Comparison of ENCODE assay signal across 14 cellular contexts in genomic region chrX:155888139-155888538, GRCh38. TPM values are rescaled to one million over a fixed set of nuclear protein-coding genes. Genes with fewer than 3 reads are reported as not detected.
DNase-seq lines count a peak whose midpoint lies in the region; ATAC-seq and TF ChIP-seq lines count a peak whose summit lies in the region.
"Had no signal": no experiment of that assay in that cellular context is flagged by ENCODE, and none has a peak within 500 bp of the region (broad histone marks: within the 10 kb centered on the region; RNA-seq: fewer than 3 reads in every experiment).

No MANE protein-coding gene starts in this region.

- H3K27ac Mint-ChIP-seq in activated T-helper 17 cell treated with anti-CD3 and anti-CD28 coated beads, Interleukin-2, amount 50 U/mL, for 72 hours = no peak overlapping the region
- H3K27ac Mint-ChIP-seq in activated CD4-positive, alpha-beta memory T cell treated with anti-CD3 and anti-CD28 coated beads for 36 hours = no peak overlapping the region
- no peak overlapping the region for H3K27ac Mint-ChIP-seq in activated T-helper 2 cell treated with anti-CD3 and anti-CD28 coated beads, Interferon-gamma antibody, Interleukin-2, Interleukin-4, amounts not matched to agents 10 μg/mL and 5 μg/mL and 100 μg/mL, durations not matched to agents 14 hours and 24 hours and 36 hours
- H3K27ac Mint-ChIP-seq: IgD-negative memory B cell had no signal

- no peaks in the 10 kb centered on the region for H3K27me3 Mint-ChIP-seq in activated T-helper 17 cell treated with anti-CD3 and anti-CD28 coated beads, Interleukin-2, amount 50 U/mL, for 72 hours
- no peaks in the 10 kb centered on the region for H3K27me3 Mint-ChIP-seq in activated CD4-positive, alpha-beta memory T cell treated with anti-CD3 and anti-CD28 coated beads for 36 hours
- no peaks in the 10 kb centered on the region for H3K27me3 Mint-ChIP-seq in activated T-helper 2 cell treated with anti-CD3 and anti-CD28 coated beads, Interferon-gamma antibody, Interleukin-2, Interleukin-4, amounts not matched to agents 10 μg/mL and 5 μg/mL and 100 μg/mL, durations not matched to agents 14 hours and 24 hours and 36 hours (ENCODE audit: low read depth)
- H3K27me3 Mint-ChIP-seq: IgD-negative memory B cell had no signal

- no peak for TF ChIP-seq CTCF in uterus (IDR thresholded peaks at IDR 0.05)

- H3K9me3 Mint-ChIP-seq in activated T-helper 17 cell treated with anti-CD3 and anti-CD28 coated beads, Interleukin-2, amount 50 U/mL, for 72 hours = peaks cover 1% of the 10 kb centered on the region
- H3K9me3 Mint-ChIP-seq in activated CD4-positive, alpha-beta memory T cell treated with anti-CD3 and anti-CD28 coated beads for 36 hours = no peaks in the 10 kb centered on the region
- H3K9me3 Mint-ChIP-seq in activated T-helper 2 cell treated with anti-CD3 and anti-CD28 coated beads, Interferon-gamma antibody, Interleukin-2, Interleukin-4, amounts not matched to agents 10 μg/mL and 5 μg/mL and 100 μg/mL, durations not matched to agents 14 hours and 24 hours and 36 hours = peaks cover 9% of the 10 kb centered on the region

- H3K4me1 ChIP-seq in uterus = no peaks in the 10 kb centered on the region
- H3K4me1 ChIP-seq: prostate gland had no signal

- peak; percentile 43 for ATAC-seq in activated T-helper 17 cell treated with anti-CD3 and anti-CD28 coated beads, Interleukin-2, amount 50 U/mL, for 72 hours (replicated peaks)

- CTCF ChIA-PET in activated CD4-positive, alpha-beta memory T cell treated with anti-CD3 and anti-CD28 coated beads for 36 hours (lab: Charles Lee) = no interaction called here

- H3K27me3 ChIP-seq in uterus = no peaks in the 10 kb centered on the region

- no peaks in the 10 kb centered on the region for H3K36me3 ChIP-seq in uterus
- H3K36me3 ChIP-seq: prostate gland had no signal

- H3K9me3 ChIP-seq in uterus = no peaks in the 10 kb centered on the region
- H3K9me3 ChIP-seq: prostate gland had no signal

- intact Hi-C loops in uterus (cut with DNase I; ENCODE audit: low total_unique reads) = no loop called here
- intact Hi-C loops in activated CD4-positive, alpha-beta memory T cell treated with anti-CD3 and anti-CD28 coated beads for 36 hours (cut with micrococcal nuclease) = no loop called here
- intact Hi-C loops in activated T-helper 2 cell treated with anti-CD3 and anti-CD28 coated beads, Interferon-gamma antibody, Interleukin-2, Interleukin-4, amounts not matched to agents 10 μg/mL and 5 μg/mL and 100 μg/mL, durations not matched to agents 14 hours and 24 hours and 36 hours (cut with micrococcal nuclease) = no loop called here

- TF ChIP-seq POLR2A in uterus (IDR thresholded peaks at IDR 0.05) = no peak

- H3K36me3 Mint-ChIP-seq in activated T-helper 17 cell treated with anti-CD3 and anti-CD28 coated beads, Interleukin-2, amount 50 U/mL, for 72 hours (ENCODE audit: low read depth) = peaks cover 50% of the 10 kb centered on the region
- peaks cover 13% of the 10 kb centered on the region for H3K36me3 Mint-ChIP-seq in activated CD4-positive, alpha-beta memory T cell treated with anti-CD3 and anti-CD28 coated beads for 36 hours
- H3K36me3 Mint-ChIP-seq in activated T-helper 2 cell treated with anti-CD3 and anti-CD28 coated beads, Interferon-gamma antibody, Interleukin-2, Interleukin-4, amounts not matched to agents 10 μg/mL and 5 μg/mL and 100 μg/mL, durations not matched to agents 14 hours and 24 hours and 36 hours (ENCODE audit: low read depth) = peaks cover 39% of the 10 kb centered on the region

- POLR2A ChIA-PET in activated CD4-positive, alpha-beta memory T cell treated with anti-CD3 and anti-CD28 coated beads for 36 hours (lab: Charles Lee) = no interaction called here

- DNase-seq in AG08396 (ENCODE audit: low spot score) (peak; percentile 30), HS-5 (ENCODE audit: low read depth) (peak; percentile 23), hepatic stellate cell (ENCODE audit: low spot score) (peak; percentile 8), uterus (no peak)
- no peak for DNase-seq in stimulated activated CD4-positive, alpha-beta T cell treated with anti-CD3 and anti-CD28 coated beads, Interleukin-4, amount 100 ng/mL, for 1 hour
- DNase-seq in activated CD4-positive, alpha-beta memory T cell treated with anti-CD3 and anti-CD28 coated beads for 36 hours = no peak
- DNase-seq in activated T-helper 2 cell treated with anti-CD3 and anti-CD28 coated beads, Interferon-gamma antibody, Interleukin-2, Interleukin-4, amounts not matched to agents 10 μg/mL and 5 μg/mL and 100 μg/mL, durations not matched to agents 14 hours and 24 hours and 36 hours (ENCODE audit: low spot score) = no peak
- DNase-seq: activated T-cell treated with anti-CD3 and anti-CD28 coated beads, Interleukin-2, amount 50 U/mL, for 1 hour; cortex of kidney; NCI-H526 treated with DMSO at 0.1 percent for 48 hours; stimulated activated CD8-positive, alpha-beta memory T cell treated with anti-CD3 and anti-CD28 coated beads, Interleukin-4, amount 100 ng/mL, for 48 hours had no signal

- no peak overlapping the region for H3K4me3 ChIP-seq in uterus
- H3K4me3 ChIP-seq: prostate gland had no signal

- H3K4me3 Mint-ChIP-seq in activated T-helper 17 cell treated with anti-CD3 and anti-CD28 coated beads, Interleukin-2, amount 50 U/mL, for 72 hours = no peak overlapping the region
- no peak overlapping the region for H3K4me3 Mint-ChIP-seq in activated CD4-positive, alpha-beta memory T cell treated with anti-CD3 and anti-CD28 coated beads for 36 hours
- no peak overlapping the region for H3K4me3 Mint-ChIP-seq in activated T-helper 2 cell treated with anti-CD3 and anti-CD28 coated beads, Interferon-gamma antibody, Interleukin-2, Interleukin-4, amounts not matched to agents 10 μg/mL and 5 μg/mL and 100 μg/mL, durations not matched to agents 14 hours and 24 hours and 36 hours (ENCODE audit: low read depth)
- H3K4me3 Mint-ChIP-seq: IgD-negative memory B cell had no signal

- H3K4me1 Mint-ChIP-seq in activated T-helper 17 cell treated with anti-CD3 and anti-CD28 coated beads, Interleukin-2, amount 50 U/mL, for 72 hours = peaks cover 15% of the 10 kb centered on the region
- H3K4me1 Mint-ChIP-seq in activated CD4-positive, alpha-beta memory T cell treated with anti-CD3 and anti-CD28 coated beads for 36 hours (ENCODE audit: low read depth) = peaks cover 28% of the 10 kb centered on the region
- H3K4me1 Mint-ChIP-seq in activated T-helper 2 cell treated with anti-CD3 and anti-CD28 coated beads, Interferon-gamma antibody, Interleukin-2, Interleukin-4, amounts not matched to agents 10 μg/mL and 5 μg/mL and 100 μg/mL, durations not matched to agents 14 hours and 24 hours and 36 hours (ENCODE audit: low read depth) = peaks cover 16% of the 10 kb centered on the region

- no peak overlapping the region for H3K27ac ChIP-seq in uterus
- H3K27ac ChIP-seq: prostate gland had no signal

RNA-seq across cellular contexts. Expression of gene VAMP7, which starts 7.0 kb away (rescaled TPM):
- total RNA-seq in activated T-helper 17 cell treated with anti-CD3 and anti-CD28 coated beads, Interleukin-2, amount 50 U/mL, for 72 hours = 10 to 100 TPM; 28.7 to 30.3 TPM
- total RNA-seq in uterus = 10 to 100 TPM; 23.2 to 38.9 (median 34.5) TPM
- total RNA-seq in activated CD4-positive, alpha-beta memory T cell treated with anti-CD3 and anti-CD28 coated beads for 36 hours = 10 to 100 TPM; 30.1 to 32.5 TPM
- total RNA-seq in activated T-helper 2 cell treated with anti-CD3 and anti-CD28 coated beads, Interferon-gamma antibody, Interleukin-2, Interleukin-4, amounts not matched to agents 10 μg/mL and 5 μg/mL and 100 μg/mL, durations not matched to agents 14 hours and 24 hours and 36 hours = 31.0 and 31.5 TPM in 2 replicates

Comparison
In these comparisons a context has a peak if more than half of its experiments do, and no peak if none do; other contexts are left out.
1. DNase-seq: peak in AG08396 (single experiment), HS-5 (single experiment) and hepatic stellate cell (single experiment); none in uterus (0 of 2), stimulated activated CD4-positive, alpha-beta T cell treated with anti-CD3 and anti-CD28 coated beads, Interleukin-4, amount 100 ng/mL, for 1 hour (single experiment), activated CD4-positive, alpha-beta memory T cell treated with anti-CD3 and anti-CD28 coated beads for 36 hours (single experiment) and activated T-helper 2 cell treated with anti-CD3 and anti-CD28 coated beads, Interferon-gamma antibody, Interleukin-2, Interleukin-4, amounts not matched to agents 10 μg/mL and 5 μg/mL and 100 μg/mL, durations not matched to agents 14 hours and 24 hours and 36 hours (single experiment).